Comparison of ENCODE assay signal across 2 cellular contexts in the genomic region with DNA sequence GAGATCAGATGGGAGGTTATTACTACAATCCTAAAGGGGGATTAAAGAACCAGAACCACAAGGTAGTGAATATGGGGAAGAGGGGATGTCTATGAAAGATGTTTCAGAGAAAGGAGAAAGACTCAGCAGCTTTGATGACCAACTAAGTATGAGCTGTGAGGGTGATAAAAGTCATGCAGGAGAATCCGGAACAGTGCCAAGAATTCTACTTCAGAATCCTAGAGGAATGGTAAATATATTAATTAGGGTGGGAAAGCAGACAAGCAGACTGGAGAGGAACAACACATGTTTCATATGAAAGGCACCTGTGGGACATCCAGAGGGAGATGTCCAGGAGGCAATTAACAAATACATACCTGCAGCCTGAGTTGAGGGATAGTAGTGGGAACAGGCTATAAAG.
TF ChIP-seq lines count a peak whose summit lies in the region.

No MANE protein-coding gene starts in this region.

TF ChIP-seq in endothelial cell of umbilical vein, 7 proteins besides CTCF, POLR2A, EP300 and RAD21 (continued from another document):
- TF ChIP-seq EZH2 (IDR thresholded peaks at IDR 0.05; ENCODE audit: borderline replicate concordance, low read depth, low read length, severe bottlenecking): no peak
TF ChIP-seq in endothelial cell of umbilical vein: peak in this region for 0.

TF ChIP-seq in HEK293T, 16 proteins besides CTCF, POLR2A, EP300 and RAD21 (continued from another document):
- TF ChIP-seq, protein P1, sequence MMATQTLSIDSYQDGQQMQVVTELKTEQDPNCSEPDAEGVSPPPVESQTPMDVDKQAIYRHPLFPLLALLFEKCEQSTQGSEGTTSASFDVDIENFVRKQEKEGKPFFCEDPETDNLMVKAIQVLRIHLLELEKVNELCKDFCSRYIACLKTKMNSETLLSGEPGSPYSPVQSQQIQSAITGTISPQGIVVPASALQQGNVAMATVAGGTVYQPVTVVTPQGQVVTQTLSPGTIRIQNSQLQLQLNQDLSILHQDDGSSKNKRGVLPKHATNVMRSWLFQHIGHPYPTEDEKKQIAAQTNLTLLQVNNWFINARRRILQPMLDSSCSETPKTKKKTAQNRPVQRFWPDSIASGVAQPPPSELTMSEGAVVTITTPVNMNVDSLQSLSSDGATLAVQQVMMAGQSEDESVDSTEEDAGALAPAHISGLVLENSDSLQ (IDR thresholded peaks at IDR 0.05): no peak
